In the genomic region with DNA sequence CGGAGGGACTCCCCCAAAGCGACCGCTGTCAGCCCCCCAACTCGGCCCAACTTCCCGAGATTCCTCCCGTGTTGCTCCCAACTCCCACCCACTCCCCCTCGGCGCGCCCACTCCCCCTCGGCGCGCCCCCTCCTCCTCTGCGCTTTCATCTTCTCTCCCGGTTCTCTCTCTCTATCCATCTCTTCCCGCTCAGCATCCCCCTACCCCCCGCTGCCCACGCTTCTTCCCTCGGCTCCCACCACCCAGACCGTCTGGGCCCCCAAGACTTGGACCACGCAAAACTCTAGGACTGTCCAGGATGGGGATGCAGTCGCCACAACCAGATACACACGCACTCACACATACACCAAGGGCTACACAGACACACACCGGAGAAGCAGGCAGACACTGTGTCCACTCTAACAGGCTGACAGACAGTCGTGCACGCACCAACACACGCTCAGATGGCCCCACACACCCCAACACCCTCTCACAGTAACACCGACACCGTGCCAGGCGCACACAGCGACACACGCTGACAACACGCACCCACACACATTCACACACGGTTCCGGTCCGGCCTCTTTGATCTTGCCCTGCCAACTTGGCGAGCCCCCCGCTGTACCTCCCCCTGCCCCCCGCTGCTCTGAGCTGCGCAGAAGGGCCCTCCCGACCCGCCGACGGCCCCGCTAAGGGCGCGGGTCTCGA, we compare ENCODE assay signal across 8 cellular contexts. TPM values are rescaled to one million over a fixed set of nuclear protein-coding genes. Genes with fewer than 3 reads are reported as not detected.
DNase-seq lines count a peak whose midpoint lies in the region; ATAC-seq, FAIRE-seq and TF ChIP-seq lines count a peak whose summit lies in the region.

No MANE protein-coding gene starts in this region.

- H3K4me1 Mint-ChIP-seq in Caco-2 (ENCODE audit: low read depth, unreplicated experiment) = peaks cover 17% of the 10 kb centered on the region

- no peaks in the 10 kb centered on the region for H3K9me3 Mint-ChIP-seq in Caco-2 (ENCODE audit: unreplicated experiment)

- H3K4me3 ChIP-seq in Caco-2 (ENCODE audit: low read depth, low read length) (peak overlapping the region; percentile 63), NT2/D1 (ENCODE audit: insufficient read length, low read depth) (peak overlapping the region; percentile 21), esophagus squamous epithelium (peak overlapping the region; percentile 33 to 66 (median 51)), pancreas (peak overlapping the region; percentile 37 to 61 (median 48))

- TF ChIP-seq POLR2A in esophagus squamous epithelium (IDR thresholded peaks at IDR 0.05) = no peak

- DNase-seq in Caco-2 (peak in 1 of 2 experiments; percentile 30), NT2/D1 (ENCODE audit: low read depth, low spot score) (no peak), esophagus squamous epithelium (lab: John Stamatoyannopoulos, UW) (no peak), pancreas (peak in 1 of 6 donors; percentile 56), KG1 (lab: John Stamatoyannopoulos, UW) (no peak), NCI-H524 (lab: John Stamatoyannopoulos, UW) (no peak)

- CTCF ChIA-PET in Caco-2 (lab: Charles Lee) = interaction anchor here (0.6 to 2.6 kb wide), 3 partner anchors 16 to 319 kb away, joined by 3 to 15 read pairs (median 3); no protein-coding TSS in a partner anchor

- intact Hi-C loops in Caco-2 (cut with micrococcal nuclease; ENCODE audit: unreplicated experiment) (no loop called here), esophagus squamous epithelium (cut with DNase I) (loop anchor here (10.0 kb wide), 1 partner anchor 821 kb away; no protein-coding TSS in a partner anchor), pancreas (cut with DNase I) (no loop called here)

- peak in 3 of 4 donors; percentile 5 to 11 (median 9) for ATAC-seq in pancreas
- ATAC-seq in GM18517 (IDR thresholded peaks at IDR 0.05; ENCODE audit: unreplicated experiment) = no peak
- no peak for ATAC-seq in GM21737 (IDR thresholded peaks at IDR 0.05; ENCODE audit: unreplicated experiment)

- H3K27me3 ChIP-seq in Caco-2 (replicated peaks; ENCODE audit: control insufficient read depth, insufficient read depth, low read length) (no peaks in the 10 kb centered on the region), NT2/D1 (ENCODE audit: insufficient read depth, insufficient read length) (peaks cover 82% of the 10 kb centered on the region), esophagus squamous epithelium (peaks cover 12 to 93% (median 22%) of the 10 kb centered on the region in 4 donors), pancreas (peaks cover 0 to 7% (median 3%) of the 10 kb centered on the region in 4 donors)

- H3K36me3 Mint-ChIP-seq in Caco-2 (ENCODE audit: insufficient read depth, unreplicated experiment) = no peaks in the 10 kb centered on the region

- H3K4me3 Mint-ChIP-seq in Caco-2 (ENCODE audit: unreplicated experiment) = peak overlapping the region; percentile 69

- no peak for FAIRE-seq in pancreas (lab: Jason Lieb, UNC)

- H3K27ac ChIP-seq in esophagus squamous epithelium = peak overlapping the region in 1 of 4 donors; percentile 62
- no peak overlapping the region for H3K27ac ChIP-seq in pancreas

- no peak for TF ChIP-seq CTCF in Caco-2 (IDR thresholded peaks at IDR 0.05; ENCODE audit: insufficient read depth in 1 of 2, low read depth in 1 of 2, low read length in 1 of 2, severe bottlenecking in 1 of 2, unreplicated experiment in 1 of 2)
- no peak for TF ChIP-seq CTCF in esophagus squamous epithelium (IDR thresholded peaks at IDR 0.05)
- no peak for TF ChIP-seq CTCF in pancreas (IDR thresholded peaks at IDR 0.05)

- no TSS peak for BruUV-seq in Caco-2 (replicated peaks; lab: Mats Ljungman, UMichigan)

- H3K9ac ChIP-seq in NT2/D1 (ENCODE audit: insufficient read length, low read depth) = peak overlapping the region; percentile 36

- H3K36me3 ChIP-seq in Caco-2 (ENCODE audit: control insufficient read depth, insufficient read depth, low read length) (no peaks in the 10 kb centered on the region), NT2/D1 (ENCODE audit: insufficient read depth, insufficient read length, low read length) (no peaks in the 10 kb centered on the region), esophagus squamous epithelium (no peaks in the 10 kb centered on the region), pancreas (no peaks in the 10 kb centered on the region)

- H3K27me3 Mint-ChIP-seq in Caco-2 (ENCODE audit: insufficient read depth, unreplicated experiment) = peaks cover 8% of the 10 kb centered on the region

- H3K27ac Mint-ChIP-seq in Caco-2 (ENCODE audit: unreplicated experiment) = no peak overlapping the region

- 1 to 3% methylated on average over 22 to 25 of the region's 47 CpGs for WGBS in esophagus squamous epithelium, 2 donors
- WGBS in pancreas, 2 donors = 2% methylated on average over 45 to 47 of the region's 47 CpGs

- POLR2A ChIA-PET in Caco-2 (lab: Charles Lee) = no interaction called here

- H3K9me3 ChIP-seq in Caco-2 (no peaks in the 10 kb centered on the region), NT2/D1 (ENCODE audit: insufficient read depth, low read length) (no peaks in the 10 kb centered on the region), esophagus squamous epithelium (no peaks in the 10 kb centered on the region), pancreas (no peaks in the 10 kb centered on the region)

- peaks cover 34% of the 10 kb centered on the region for H3K4me1 ChIP-seq in Caco-2
- H3K4me1 ChIP-seq in NT2/D1 (ENCODE audit: insufficient read depth, insufficient read length) = peaks cover 10% of the 10 kb centered on the region
- H3K4me1 ChIP-seq in esophagus squamous epithelium = peaks cover 14 to 54% (median 41%) of the 10 kb centered on the region in 3 donors
- peaks cover 0 to 6% (median 0%) of the 10 kb centered on the region in 3 donors for H3K4me1 ChIP-seq in pancreas

RNA-seq across cellular contexts. Expression of gene GRID1, which starts 1.1 kb away (rescaled TPM):
- 6.9 and 8.0 TPM in 2 replicates for total RNA-seq in Caco-2 (2022)
- total RNA-seq in esophagus squamous epithelium = 1 to 10 TPM in 1 of 4 donors, under 1 TPM in 3; 0.03 to 2.7 (median 0.49) TPM
- total RNA-seq in pancreas = 1 to 10 TPM in 3 of 6 donors, under 1 TPM in 3; 0.67 to 1.5 (median 1.0) TPM
- under 1 TPM; 0.05 to 0.15 TPM for polyA plus RNA-seq in pancreas

Comparison
In these comparisons a context has a peak if more than half of its experiments do, and no peak if none do; other contexts are left out.
1. ATAC-seq: peak in pancreas (3 of 4); none in GM18517 (single experiment) and GM21737 (single experiment).
2. Peak in every context shown above with its lines, with median percentiles within 50 percentile points of each other: H3K4me3 ChIP-seq.